ENCODE assay signal across 8 cellular contexts in the genomic region with DNA sequence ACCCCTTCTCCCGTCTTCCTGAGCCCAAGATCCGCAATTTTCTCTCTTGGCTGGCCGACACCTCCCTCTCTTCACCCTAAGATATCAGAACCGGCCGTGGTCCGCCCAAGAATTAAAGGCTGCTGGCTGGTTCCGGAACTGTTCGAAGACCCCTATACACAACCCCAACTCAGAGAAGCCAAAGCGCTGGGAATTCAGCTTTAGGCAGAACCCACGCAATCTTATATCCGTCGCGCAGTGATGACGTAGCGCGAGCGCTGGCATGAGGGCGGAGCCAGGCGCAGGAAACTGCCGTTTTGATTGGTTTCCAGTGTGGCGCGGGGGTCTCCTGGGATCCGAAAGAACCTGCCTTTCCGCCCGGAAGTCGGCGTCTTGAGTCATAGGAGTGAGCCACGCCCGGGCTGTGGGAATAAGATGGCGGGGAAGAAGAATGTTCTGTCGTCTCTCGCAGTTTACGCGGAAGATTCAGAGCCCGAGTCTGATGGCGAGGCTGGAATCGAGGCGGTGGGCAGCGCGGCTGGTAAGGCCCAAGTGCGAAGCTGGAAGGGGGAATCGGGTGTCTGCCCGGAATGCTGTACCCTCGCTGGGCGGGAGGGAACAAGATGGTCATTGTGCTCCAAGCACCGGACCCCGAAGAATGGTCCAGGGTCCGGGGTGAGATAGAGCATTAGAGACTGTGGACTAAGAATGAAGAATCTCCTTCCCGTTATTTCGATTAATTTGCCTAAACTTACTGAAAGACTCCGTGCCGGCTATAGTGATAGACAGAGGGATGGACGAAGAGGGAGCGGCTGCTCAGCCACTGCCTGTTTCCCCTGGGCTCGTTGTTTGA.
DNase-seq lines count a peak whose midpoint lies in the region; ATAC-seq, FAIRE-seq and TF ChIP-seq lines count a peak whose summit lies in the region.

A gene (minus strand): TSS at position 196 of the 832 bp plus-strand sequence. CDS start 597 bp downstream, outside the sequence.
A gene (plus strand): TSS at position 380 of the 832 bp plus-strand sequence. CDS start 35 bp downstream, at position 415.

- peak; percentile 21 for FAIRE-seq in islet of Langerhans (lab: Jason Lieb, UNC)

- ATAC-seq in GM19043 (IDR thresholded peaks at IDR 0.05; ENCODE audit: low read depth, unreplicated experiment), result peak; percentile 52
- peak; percentile 63 for ATAC-seq in HG03378 (IDR thresholded peaks at IDR 0.05; ENCODE audit: unreplicated experiment)

- H3K4me3 ChIP-seq in AG10803 (ENCODE audit: low read length), result peak within 1 kb of the TSS; percentile 99

- TF ChIP-seq CTCF in AG10803 (conservative IDR thresholded peaks at IDR 0.05; ENCODE audit: low read length), result no peak

- DNase-seq in AG10803 (ENCODE audit: low read depth), result peak; percentile 98
- DNase-seq in NCI-H510A (lab: John Stamatoyannopoulos, UW), result peak; percentile 97
- peak; percentile 98 for DNase-seq in activated CD4-positive, CD25-positive, alpha-beta regulatory T cell treated with anti-CD3 and anti-CD28 coated beads, Interleukin-2, amount 50 U/mL, for 72 hours
- peak; percentile 99 for DNase-seq in cerebellar cortex (ENCODE audit: low spot score)
- DNase-seq in stimulated activated CD4-positive, alpha-beta T cell treated with anti-CD3 and anti-CD28 coated beads, Interleukin-12 subunit alpha, Interleukin-12 subunit beta, amount 100 ng/mL, for 4 hours, result peak; percentile 97

Comparison
In these comparisons a context has a peak if more than half of its experiments do, and no peak if none do; other contexts are left out.
1. Peak in every context shown above with its lines: DNase-seq, ATAC-seq and H3K4me3 ChIP-seq.